8 cellular contexts compared by ENCODE assay signal in the genomic region with DNA sequence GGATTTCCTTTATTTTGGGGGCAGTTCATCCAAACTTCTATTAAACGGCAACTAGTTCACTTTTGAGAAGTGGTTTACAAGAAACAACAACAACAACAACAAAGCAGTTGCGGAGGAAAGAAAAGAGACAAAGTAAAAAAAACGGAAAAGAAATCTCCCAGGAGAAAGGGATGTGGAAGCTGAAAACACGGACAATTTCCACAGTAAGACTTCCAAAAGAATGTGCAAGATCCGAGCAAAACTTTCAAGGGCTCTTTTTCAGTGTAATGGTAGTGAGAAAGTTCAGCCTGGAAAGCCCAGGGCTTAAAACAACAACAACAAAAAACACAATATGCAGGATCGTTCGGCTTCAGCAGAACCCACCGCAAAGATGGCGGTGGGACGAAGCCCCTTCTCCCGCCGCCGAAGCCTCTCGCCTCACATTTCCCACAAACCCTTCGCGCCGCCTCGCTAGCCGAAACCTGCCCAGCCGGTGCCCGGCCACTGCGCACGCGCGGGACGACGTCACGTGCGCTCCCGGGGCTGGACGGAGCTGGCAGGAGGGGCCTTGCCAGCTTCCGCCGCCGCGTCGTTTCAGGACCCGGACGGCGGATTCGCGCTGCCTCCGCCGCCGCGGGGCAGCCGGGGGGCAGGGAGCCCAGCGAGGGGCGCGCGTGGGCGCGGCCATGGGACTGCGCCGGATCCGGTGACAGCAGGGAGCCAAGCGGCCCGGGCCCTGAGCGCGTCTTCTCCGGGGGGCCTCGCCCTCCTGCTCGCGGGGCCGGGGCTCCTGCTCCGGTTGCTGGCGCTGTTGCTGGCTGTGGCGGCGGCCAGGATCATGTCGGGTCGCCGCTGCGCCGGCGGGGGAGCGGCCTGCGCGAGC. TPM values are rescaled to one million over a fixed set of nuclear protein-coding genes. Genes with fewer than 3 reads are reported as not detected.
DNase-seq lines count a peak whose midpoint lies in the region; ATAC-seq and TF ChIP-seq lines count a peak whose summit lies in the region.

A gene (plus strand): TSS at position 553 of the 862 bp plus-strand sequence. CDS start 265 bp downstream, at position 818.

- peak in 2 of 3 donors; percentile 30 to 88 for TF ChIP-seq POLR2A in spleen (IDR thresholded peaks at IDR 0.05)

- intact Hi-C loops in spleen (cut with DNase I; ENCODE audit: low total_unique reads): no loop called here

- ATAC-seq in GM19023 (IDR thresholded peaks at IDR 0.05; ENCODE audit: unreplicated experiment) (peak; percentile 83), HG03196 (IDR thresholded peaks at IDR 0.05; ENCODE audit: unreplicated experiment) (peak; percentile 80)

- peaks cover 0 to 20% (median 0%) of the 10 kb centered on the region in 6 donors for H3K36me3 ChIP-seq in spleen

- peaks cover 30 to 66% (median 55%) of the 10 kb centered on the region in 6 donors for H3K4me1 ChIP-seq in spleen

- WGBS in spleen, 5 donors: 0 to 1% (median 1%) methylated on average over 32 to 77 of the region's 77 CpGs

- no peak for TF ChIP-seq CTCF in AG09319 (IDR thresholded peaks at IDR 0.05; ENCODE audit: low read depth, low read length)
- TF ChIP-seq CTCF in spleen (IDR thresholded peaks at IDR 0.05 in 8 of 11, conservative IDR thresholded peaks at IDR 0.05 in 3 of 11): peak in 2 of 11 experiments; percentile 7 to 30

- H3K27me3 ChIP-seq in spleen (replicated peaks in 1 of 7): no peaks in the 10 kb centered on the region

- H3K4me3 ChIP-seq in spleen: peak within 1 kb of the TSS; percentile 64 to 93 (median 78)

- DNase-seq in AG09319 (ENCODE audit: extremely low read depth, low read depth) (peak; percentile 84), NCI-H446 (lab: John Stamatoyannopoulos, UW) (peak; percentile 88 to 93), inferior parietal cortex (ENCODE audit: extremely low spot score) (peak; percentile 93), spleen (peak; percentile 98)
- DNase-seq in activated CD4-positive, CD25-positive, alpha-beta regulatory T cell treated with anti-CD3 and anti-CD28 coated beads, Interleukin-2, amount 50 U/mL, for 16 hours (ENCODE audit: low read depth, low spot score): peak; percentile 84
- DNase-seq in central memory CD4-positive, alpha-beta T cell: peak; percentile 91

- no peaks in the 10 kb centered on the region for H3K9me3 ChIP-seq in spleen

- peak within 1 kb of the TSS; percentile 95 to 100 (median 98) for H3K27ac ChIP-seq in spleen

RNA-seq across cellular contexts. Expression of the gene that starts here (rescaled TPM):
- total RNA-seq in spleen: 10 to 100 TPM; 48.0 to 78.2 (median 63.1) TPM
- polyA plus RNA-seq in spleen: 10 to 100 TPM; 12.4 to 20.9 (median 13.1) TPM

Comparison
In these comparisons a context has a peak if more than half of its experiments do, and no peak if none do; other contexts are left out.
1. Peak in every context shown above with its lines: DNase-seq, ATAC-seq, H3K4me3 ChIP-seq and H3K27ac ChIP-seq.